ENCODE assay signal across 16 cellular contexts in the genomic region with DNA sequence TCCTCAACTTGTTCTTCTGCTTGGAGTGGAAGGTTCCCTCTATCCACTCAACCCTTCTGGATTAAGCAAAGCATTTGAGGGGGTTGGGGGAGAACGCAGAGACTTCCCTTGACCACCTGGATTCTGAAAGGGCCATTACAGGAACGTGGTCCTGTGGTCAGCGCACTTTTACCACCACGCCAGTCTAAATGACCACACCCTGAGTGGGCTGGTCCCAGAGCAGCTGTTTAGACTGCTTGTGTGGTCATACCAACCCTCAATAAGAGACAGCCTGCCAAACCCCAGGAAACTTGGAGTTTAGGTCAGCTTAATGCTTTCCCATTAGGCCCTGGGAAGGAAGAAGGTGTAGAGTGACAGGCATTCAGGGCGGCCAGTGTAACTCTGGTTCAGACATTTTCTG.
DNase-seq lines count a peak whose midpoint lies in the region; ATAC-seq lines count a peak whose summit lies in the region.
"Had no signal": no experiment of that assay in that cellular context is flagged by ENCODE, and none has a peak within 500 bp of the region (broad histone marks: within the 10 kb centered on the region; RNA-seq: fewer than 3 reads in every experiment).

No MANE protein-coding gene starts in this region.

- H3K4me3 Mint-ChIP-seq in activated CD4-positive, alpha-beta T cell treated with anti-CD3 and anti-CD28 coated beads, Interleukin-2, amount 10 ng/mL, durations not matched to agents 24 days and 14 days, result no peak overlapping the region
- peak overlapping the region; percentile 17 for H3K4me3 Mint-ChIP-seq in memory B cell
- H3K4me3 Mint-ChIP-seq: activated CD4-positive, alpha-beta T cell treated with anti-CD3 and anti-CD28 coated beads for 36 hours; mesothelial cell of epicardium; T-helper 2 cell treated with Interferon-gamma antibody and Interleukin-4, amounts not matched to agents 5 μg/mL and 100 μg/mL, for 36 hours had no signal

- DNase-seq in activated CD4-positive, alpha-beta T cell treated with anti-CD3 and anti-CD28 coated beads, Interleukin-2, amount 10 ng/mL, durations not matched to agents 24 days and 14 days, result peak; percentile 49
- DNase-seq in activated CD4-positive, alpha-beta T cell treated with anti-CD3 and anti-CD28 coated beads, Interleukin-2, amount 50 U/mL, for 4 hours, result no peak
- peak; percentile 48 for DNase-seq in astrocyte of the hippocampus (ENCODE audit: low read depth, low spot score)
- no peak for DNase-seq in memory B cell (ENCODE audit: low spot score in 2 of 2)
- DNase-seq in stromal cell of bone marrow (ENCODE audit: low read depth), result peak; percentile 35
- DNase-seq in DMS114 treated with DMSO at 0.1 percent for 48 hours (lab: John Stamatoyannopoulos, UW; ENCODE audit: unreplicated experiment), result no peak
- DNase-seq: 8988T; activated CD4-positive, alpha-beta T cell treated with anti-CD3 and anti-CD28 coated beads for 36 hours; activated CD8-positive, alpha-beta memory T cell treated with anti-CD3 and anti-CD28 coated beads, Interleukin-2, amount 50 U/mL, for 48 hours; activated naive CD4-positive, alpha-beta T cell; erythroblast; NCI-H1436 treated with DMSO at 0.1 percent for 48 hours had no signal

- intact Hi-C loops in activated CD4-positive, alpha-beta T cell treated with anti-CD3 and anti-CD28 coated beads, Interleukin-2, amount 10 ng/mL, durations not matched to agents 24 days and 14 days (cut with micrococcal nuclease), result no loop called here

- no peaks in the 10 kb centered on the region for H3K36me3 Mint-ChIP-seq in activated CD4-positive, alpha-beta T cell treated with anti-CD3 and anti-CD28 coated beads, Interleukin-2, amount 10 ng/mL, durations not matched to agents 24 days and 14 days (ENCODE audit: low read depth)
- peaks cover 11% of the 10 kb centered on the region for H3K36me3 Mint-ChIP-seq in memory B cell

- peaks cover 14% of the 10 kb centered on the region for H3K9me3 Mint-ChIP-seq in activated CD4-positive, alpha-beta T cell treated with anti-CD3 and anti-CD28 coated beads, Interleukin-2, amount 10 ng/mL, durations not matched to agents 24 days and 14 days
- peaks cover 18% of the 10 kb centered on the region for H3K9me3 Mint-ChIP-seq in memory B cell

- no peak overlapping the region for H3K27ac Mint-ChIP-seq in activated CD4-positive, alpha-beta T cell treated with anti-CD3 and anti-CD28 coated beads, Interleukin-2, amount 10 ng/mL, durations not matched to agents 24 days and 14 days
- H3K27ac Mint-ChIP-seq in memory B cell, result no peak overlapping the region
- H3K27ac Mint-ChIP-seq: activated CD4-positive, alpha-beta T cell treated with anti-CD3 and anti-CD28 coated beads for 36 hours; mesothelial cell of epicardium; T-helper 2 cell treated with Interferon-gamma antibody and Interleukin-4, amounts not matched to agents 5 μg/mL and 100 μg/mL, for 36 hours had no signal

- peaks cover 5% of the 10 kb centered on the region for H3K4me1 Mint-ChIP-seq in activated CD4-positive, alpha-beta T cell treated with anti-CD3 and anti-CD28 coated beads, Interleukin-2, amount 10 ng/mL, durations not matched to agents 24 days and 14 days
- peaks cover 31% of the 10 kb centered on the region for H3K4me1 Mint-ChIP-seq in memory B cell

- ATAC-seq in memory B cell (ENCODE audit: low read depth) (no peak), HG03045 (IDR thresholded peaks at IDR 0.05; ENCODE audit: unreplicated experiment) (no peak), GM21619 (IDR thresholded peaks at IDR 0.05; ENCODE audit: unreplicated experiment) (no peak)
- ATAC-seq: activated CD4-positive, alpha-beta T cell treated with anti-CD3 and anti-CD28 coated beads for 36 hours had no signal

- no peaks in the 10 kb centered on the region for H3K27me3 Mint-ChIP-seq in activated CD4-positive, alpha-beta T cell treated with anti-CD3 and anti-CD28 coated beads, Interleukin-2, amount 10 ng/mL, durations not matched to agents 24 days and 14 days
- no peaks in the 10 kb centered on the region for H3K27me3 Mint-ChIP-seq in memory B cell
- H3K27me3 Mint-ChIP-seq: activated CD4-positive, alpha-beta T cell treated with anti-CD3 and anti-CD28 coated beads for 36 hours had no signal

Comparison
In these comparisons a context has a peak if more than half of its experiments do, and no peak if none do; other contexts are left out.
1. DNase-seq: peak in activated CD4-positive, alpha-beta T cell treated with anti-CD3 and anti-CD28 coated beads, Interleukin-2, amount 10 ng/mL, durations not matched to agents 24 days and 14 days (single experiment), astrocyte of the hippocampus (single experiment) and stromal cell of bone marrow (single experiment); none in activated CD4-positive, alpha-beta T cell treated with anti-CD3 and anti-CD28 coated beads, Interleukin-2, amount 50 U/mL, for 4 hours (0 of 2), memory B cell (0 of 2) and DMS114 treated with DMSO at 0.1 percent for 48 hours (single experiment).